22 cellular contexts compared by ENCODE assay signal in genomic region chr11:20005747-20006146, GRCh38.
DNase-seq lines count a peak whose midpoint lies in the region; ATAC-seq, FAIRE-seq and TF ChIP-seq lines count a peak whose summit lies in the region.
"Had no signal": no experiment of that assay in that cellular context is flagged by ENCODE, and none has a peak within 500 bp of the region (broad histone marks: within the 10 kb centered on the region; RNA-seq: fewer than 3 reads in every experiment).

No MANE protein-coding gene starts in this region.

- H3K27ac Mint-ChIP-seq in astrocyte (ENCODE audit: unreplicated experiment) (peak overlapping the region; percentile 27), progenitor cell of endocrine pancreas (peak overlapping the region; percentile 85)
- no peak overlapping the region for H3K27ac Mint-ChIP-seq in CD8-positive, alpha-beta memory T cell
- H3K27ac Mint-ChIP-seq: H9 had no signal

- no peak for FAIRE-seq in astrocyte (lab: Jason Lieb, UNC)
- FAIRE-seq: HTR-8/SVneo had no signal

- H3K79me2 ChIP-seq in astrocyte (ENCODE audit: insufficient read depth, low read length), result no peaks in the 10 kb centered on the region

- H3K4me1 Mint-ChIP-seq in astrocyte (ENCODE audit: low read depth, unreplicated experiment), result peaks cover 7% of the 10 kb centered on the region
- H3K4me1 Mint-ChIP-seq in progenitor cell of endocrine pancreas (ENCODE audit: low read depth), result peaks cover 48% of the 10 kb centered on the region
- H3K4me1 Mint-ChIP-seq in CD8-positive, alpha-beta memory T cell, result no peaks in the 10 kb centered on the region

- H3K4me2 ChIP-seq in astrocyte (ENCODE audit: low read length), result no peak overlapping the region

- no peak for TF ChIP-seq EP300 in gastroesophageal sphincter (IDR thresholded peaks at IDR 0.05)

- TF ChIP-seq POLR2A in heart left ventricle (IDR thresholded peaks at IDR 0.05) (no peak), gastroesophageal sphincter (IDR thresholded peaks at IDR 0.05) (no peak)

- no peak overlapping the region for H3K4me3 ChIP-seq in heart left ventricle
- no peak overlapping the region for H3K4me3 ChIP-seq in astrocyte (ENCODE audit: insufficient read depth, low read depth, low read length)
- no peak overlapping the region for H3K4me3 ChIP-seq in epithelial cell of esophagus (ENCODE audit: low read length)
- no peak overlapping the region for H3K4me3 ChIP-seq in gastroesophageal sphincter
- no peak overlapping the region for H3K4me3 ChIP-seq in CD8-positive, alpha-beta memory T cell (ENCODE audit: low read length)
- H3K4me3 ChIP-seq: MG63 had no signal

- no peak overlapping the region for H3K4me3 Mint-ChIP-seq in astrocyte (ENCODE audit: unreplicated experiment)
- H3K4me3 Mint-ChIP-seq in progenitor cell of endocrine pancreas (ENCODE audit: low read depth), result no peak overlapping the region
- no peak overlapping the region for H3K4me3 Mint-ChIP-seq in CD8-positive, alpha-beta memory T cell
- H3K4me3 Mint-ChIP-seq: H9 had no signal

- no peak for ATAC-seq in heart left ventricle
- ATAC-seq in gastroesophageal sphincter, result no peak
- ATAC-seq in HG03039 (IDR thresholded peaks at IDR 0.05; ENCODE audit: unreplicated experiment), result no peak

- H3K27me3 ChIP-seq in heart left ventricle, result no peaks in the 10 kb centered on the region
- H3K27me3 ChIP-seq in astrocyte (ENCODE audit: insufficient read depth, low read length), result no peaks in the 10 kb centered on the region
- H3K27me3 ChIP-seq in gastroesophageal sphincter, result no peaks in the 10 kb centered on the region
- H3K27me3 ChIP-seq in CD8-positive, alpha-beta memory T cell (ENCODE audit: insufficient read depth, low read length, poor library complexity, severe bottlenecking), result no peaks in the 10 kb centered on the region
- H3K27me3 ChIP-seq: MG63 had no signal

- DNase-seq in cardiac septum (ENCODE audit: low spot score) (peak; percentile 19), heart left ventricle (no peak), astrocyte (ENCODE audit: low read depth) (no peak), epithelial cell of esophagus (ENCODE audit: low read depth) (peak; percentile 87), progenitor cell of endocrine pancreas (ENCODE audit: low spot score, unreplicated experiment) (no peak)
- no peak for DNase-seq in CD8-positive, alpha-beta memory T cell
- DNase-seq: AML-193, GF-D8, H9, IMR-90, Karpas-422, MG63, NCI-H1092, NCI-H2081, NCI-H2171 treated with DMSO at 0.1 percent for 48 hours, NCI-H446, NCI-H526 treated with DMSO at 0.1 percent for 48 hours, RPMI8226 had no signal

- H3K9me3 Mint-ChIP-seq in astrocyte (ENCODE audit: unreplicated experiment), result peaks cover 2% of the 10 kb centered on the region
- no peaks in the 10 kb centered on the region for H3K9me3 Mint-ChIP-seq in progenitor cell of endocrine pancreas (ENCODE audit: low read depth)
- H3K9me3 Mint-ChIP-seq in CD8-positive, alpha-beta memory T cell, result no peaks in the 10 kb centered on the region
- H3K9me3 Mint-ChIP-seq: H9 had no signal

- no peaks in the 10 kb centered on the region for H4K20me1 ChIP-seq in astrocyte (ENCODE audit: insufficient read depth, low read length)

- CTCF ChIA-PET in CD8-positive, alpha-beta memory T cell (lab: Charles Lee), result no interaction called here

- H3K9me3 ChIP-seq in heart left ventricle (no peaks in the 10 kb centered on the region), astrocyte (ENCODE audit: insufficient read depth, low read depth, low read length) (no peaks in the 10 kb centered on the region), gastroesophageal sphincter (no peaks in the 10 kb centered on the region)
- no peaks in the 10 kb centered on the region for H3K9me3 ChIP-seq in CD8-positive, alpha-beta memory T cell (ENCODE audit: low read length)
- H3K9me3 ChIP-seq: MG63 had no signal

- peaks cover 0 to 56% (median 25%) of the 10 kb centered on the region in 12 donors for H3K4me1 ChIP-seq in heart left ventricle
- H3K4me1 ChIP-seq in astrocyte (ENCODE audit: insufficient read depth, low read length), result peaks cover under 1% of the 10 kb centered on the region
- H3K4me1 ChIP-seq in gastroesophageal sphincter, result peaks cover 6 to 39% (median 11%) of the 10 kb centered on the region in 3 donors
- H3K4me1 ChIP-seq in CD8-positive, alpha-beta memory T cell (ENCODE audit: insufficient read depth, low read length), result no peaks in the 10 kb centered on the region

- H3K27ac ChIP-seq in heart left ventricle (peak overlapping the region in 3 of 12 donors; percentile 0 to 73 (median 23)), astrocyte (ENCODE audit: low read depth, low read length) (no peak overlapping the region), gastroesophageal sphincter (no peak overlapping the region)
- no peak overlapping the region for H3K27ac ChIP-seq in CD8-positive, alpha-beta memory T cell (ENCODE audit: low read depth, low read length)
- H3K27ac ChIP-seq: C4-2B had no signal

- 85 to 94% (median 90%) methylated on average over 6 of the region's 6 CpGs for WGBS in heart left ventricle, 4 donors
- WGBS in gastroesophageal sphincter (ENCODE audit: low coverage in 1 of 2), 2 donors, result 88% methylated on average over 6 of the region's 6 CpGs; no CpG with 5 or more reads in 1 of the 2 donors

- peaks cover 5% of the 10 kb centered on the region for H3K27me3 Mint-ChIP-seq in astrocyte (ENCODE audit: low read depth, unreplicated experiment)
- no peaks in the 10 kb centered on the region for H3K27me3 Mint-ChIP-seq in progenitor cell of endocrine pancreas
- H3K27me3 Mint-ChIP-seq in CD8-positive, alpha-beta memory T cell, result peaks cover 0 to 8% of the 10 kb centered on the region in 2 donors

- H3K9ac ChIP-seq in astrocyte (ENCODE audit: low read length), result no peak overlapping the region

- no peaks in the 10 kb centered on the region for H3K36me3 ChIP-seq in heart left ventricle
- no peaks in the 10 kb centered on the region for H3K36me3 ChIP-seq in astrocyte (ENCODE audit: insufficient read depth, low read length)
- peaks cover 0 to 42% of the 10 kb centered on the region in 2 donors for H3K36me3 ChIP-seq in gastroesophageal sphincter
- H3K36me3 ChIP-seq in CD8-positive, alpha-beta memory T cell (ENCODE audit: insufficient read depth, low read length), result no peaks in the 10 kb centered on the region

- H3K36me3 Mint-ChIP-seq in astrocyte (ENCODE audit: low read depth, unreplicated experiment) (peaks cover 2% of the 10 kb centered on the region), progenitor cell of endocrine pancreas (ENCODE audit: insufficient read depth) (no peaks in the 10 kb centered on the region)
- H3K36me3 Mint-ChIP-seq in CD8-positive, alpha-beta memory T cell, result no peaks in the 10 kb centered on the region

- POLR2A ChIA-PET in CD8-positive, alpha-beta memory T cell (lab: Charles Lee), result no interaction called here

- TF ChIP-seq CTCF in heart left ventricle (IDR thresholded peaks at IDR 0.05), result no peak
- no peak for TF ChIP-seq CTCF in astrocyte (IDR thresholded peaks at IDR 0.05; ENCODE audit: insufficient read depth, low read depth, low read length)
- TF ChIP-seq CTCF in epithelial cell of esophagus (IDR thresholded peaks at IDR 0.05; ENCODE audit: insufficient read depth, low read depth, low read length, missing control alignments), result no peak
- no peak for TF ChIP-seq CTCF in progenitor cell of endocrine pancreas (IDR thresholded peaks at IDR 0.05; ENCODE audit: unreplicated experiment)
- TF ChIP-seq CTCF in gastroesophageal sphincter (IDR thresholded peaks at IDR 0.05), result no peak

- no peak overlapping the region for H2AFZ ChIP-seq in astrocyte (ENCODE audit: low read depth, low read length)

- intact Hi-C loops in cardiac septum (cut with DNase I) (no loop called here), heart left ventricle (cut with DNase I) (loop anchor here in 1 of 10 donors (5.0 kb wide), 1 partner anchor 37 kb away; no protein-coding TSS in a partner anchor)

Comparison
In these comparisons a context has a peak if more than half of its experiments do, and no peak if none do; other contexts are left out.
1. DNase-seq: peak in cardiac septum (single experiment) and epithelial cell of esophagus (single experiment); none in heart left ventricle (0 of 5), astrocyte (single experiment), progenitor cell of endocrine pancreas (single experiment) and CD8-positive, alpha-beta memory T cell (0 of 5).
2. H3K27ac Mint-ChIP-seq: peak in astrocyte (single experiment) and progenitor cell of endocrine pancreas (single experiment); none in CD8-positive, alpha-beta memory T cell (0 of 8).